In genomic region chr4:8230891-8231290, GRCh38 we compare ENCODE assay signal across 19 cellular contexts. TPM values are rescaled to one million over a fixed set of nuclear protein-coding genes. Genes with fewer than 3 reads are reported as not detected.
DNase-seq lines count a peak whose midpoint lies in the region; ATAC-seq and TF ChIP-seq lines count a peak whose summit lies in the region.
"Had no signal": no experiment of that assay in that cellular context is flagged by ENCODE, and none has a peak within 500 bp of the region (broad histone marks: within the 10 kb centered on the region; RNA-seq: fewer than 3 reads in every experiment).

No MANE protein-coding gene starts in this region.

- no peaks in the 10 kb centered on the region for H3K9me3 ChIP-seq in right atrium auricular region
- H3K9me3 ChIP-seq: SJSA1 had no signal

- ATAC-seq in Right ventricle myocardium inferior, result no peak
- no peak for ATAC-seq in activated T-helper 17 cell treated with anti-CD3 and anti-CD28 coated beads, Interleukin-2, amount 50 U/mL, for 72 hours (replicated peaks)

- DNase-seq in Right ventricle myocardium inferior (ENCODE audit: missing footprints) (peak; percentile 14), right atrium auricular region (ENCODE audit: low spot score) (no peak), iris pigment epithelial cell (ENCODE audit: low read depth) (peak; percentile 26), type B pancreatic cell (ENCODE audit: extremely low spot score, unreplicated experiment) (no peak), nucleus accumbens (lab: John Stamatoyannopoulos, UW) (no peak), NCI-H2196 (lab: John Stamatoyannopoulos, UW; ENCODE audit: unreplicated experiment) (no peak), NCI-H748 (lab: John Stamatoyannopoulos, UW; ENCODE audit: unreplicated experiment) (no peak)
- DNase-seq: 8988T, C1 segment of cervical spinal cord, EL, MM.1S, NCI-H1092 treated with DMSO at 0.1 percent for 48 hours, NCI-H1694, NCI-H2107, NCI-H226, NCI-H526 had no signal

- no peak overlapping the region for H3K4me3 Mint-ChIP-seq in activated T-helper 17 cell treated with anti-CD3 and anti-CD28 coated beads, Interleukin-2, amount 50 U/mL, for 72 hours
- no peak overlapping the region for H3K4me3 Mint-ChIP-seq in type B pancreatic cell

- H3K27ac Mint-ChIP-seq in activated T-helper 17 cell treated with anti-CD3 and anti-CD28 coated beads, Interleukin-2, amount 50 U/mL, for 72 hours, result peak overlapping the region; percentile 67
- H3K27ac Mint-ChIP-seq in type B pancreatic cell, result peak overlapping the region; percentile 14

- no peak overlapping the region for H3K4me3 ChIP-seq in right atrium auricular region
- H3K4me3 ChIP-seq: SJSA1 had no signal

- peaks cover 8% of the 10 kb centered on the region for H3K36me3 ChIP-seq in right atrium auricular region

- H3K9me3 Mint-ChIP-seq in activated T-helper 17 cell treated with anti-CD3 and anti-CD28 coated beads, Interleukin-2, amount 50 U/mL, for 72 hours, result no peaks in the 10 kb centered on the region
- no peaks in the 10 kb centered on the region for H3K9me3 Mint-ChIP-seq in type B pancreatic cell

- TF ChIP-seq CTCF in right atrium auricular region (IDR thresholded peaks at IDR 0.05), result no peak
- no peak for TF ChIP-seq CTCF in type B pancreatic cell (conservative IDR thresholded peaks at IDR 0.05)

- H3K27ac ChIP-seq in right atrium auricular region, result no peak overlapping the region
- H3K27ac ChIP-seq: SJSA1 had no signal

- H3K36me3 Mint-ChIP-seq in activated T-helper 17 cell treated with anti-CD3 and anti-CD28 coated beads, Interleukin-2, amount 50 U/mL, for 72 hours (ENCODE audit: low read depth), result peaks cover 5% of the 10 kb centered on the region
- no peaks in the 10 kb centered on the region for H3K36me3 Mint-ChIP-seq in type B pancreatic cell

- H3K4me1 Mint-ChIP-seq in activated T-helper 17 cell treated with anti-CD3 and anti-CD28 coated beads, Interleukin-2, amount 50 U/mL, for 72 hours, result peaks cover 12% of the 10 kb centered on the region
- H3K4me1 Mint-ChIP-seq in type B pancreatic cell (ENCODE audit: unreplicated experiment), result peaks cover 15% of the 10 kb centered on the region

- no peaks in the 10 kb centered on the region for H3K27me3 ChIP-seq in right atrium auricular region
- H3K27me3 ChIP-seq: SJSA1 had no signal

- peaks cover 0 to 17% of the 10 kb centered on the region in 2 donors for H3K4me1 ChIP-seq in right atrium auricular region

- intact Hi-C loops in Right ventricle myocardium inferior (cut with DNase I), result no loop called here

- H3K27me3 Mint-ChIP-seq in activated T-helper 17 cell treated with anti-CD3 and anti-CD28 coated beads, Interleukin-2, amount 50 U/mL, for 72 hours, result no peaks in the 10 kb centered on the region
- no peaks in the 10 kb centered on the region for H3K27me3 Mint-ChIP-seq in type B pancreatic cell

RNA-seq across cellular contexts. Expression of gene SH3TC1, which starts 31.8 kb away (rescaled TPM):
- total RNA-seq in Right ventricle myocardium inferior (11.2 TPM), right atrium auricular region (10 to 100 TPM in 1 of 2 donors, 1 to 10 TPM in 1; 8.9 to 13.9 TPM), type B pancreatic cell (ENCODE audit: low replicate concordance) (5.4 and 6.9 TPM in 2 replicates)
- 10 to 100 TPM; 23.1 to 37.4 TPM for total RNA-seq in activated T-helper 17 cell treated with anti-CD3 and anti-CD28 coated beads, Interleukin-2, amount 50 U/mL, for 72 hours
- total RNA-seq: H1 had no signal

RNA-seq across cellular contexts. Expression of gene HTRA3, which starts 38.7 kb away (rescaled TPM):
- total RNA-seq in Right ventricle myocardium inferior, result 131 TPM
- 100 to 1,000 TPM in 1 of 2 donors, 10 to 100 TPM in 1; 33.8 to 124 TPM for total RNA-seq in right atrium auricular region
- total RNA-seq in activated T-helper 17 cell treated with anti-CD3 and anti-CD28 coated beads, Interleukin-2, amount 50 U/mL, for 72 hours, result not detected
- total RNA-seq in type B pancreatic cell (ENCODE audit: low replicate concordance), result 0.52 and 4.4 TPM in 2 replicates

Comparison
In these comparisons a context has a peak if more than half of its experiments do, and no peak if none do; other contexts are left out.
1. DNase-seq: peak in Right ventricle myocardium inferior (single experiment) and iris pigment epithelial cell (single experiment); none in right atrium auricular region (single experiment), type B pancreatic cell (single experiment), nucleus accumbens (0 of 56), NCI-H2196 (single experiment) and NCI-H748 (single experiment).